1 cellular context compared by ENCODE assay signal in the genomic region with DNA sequence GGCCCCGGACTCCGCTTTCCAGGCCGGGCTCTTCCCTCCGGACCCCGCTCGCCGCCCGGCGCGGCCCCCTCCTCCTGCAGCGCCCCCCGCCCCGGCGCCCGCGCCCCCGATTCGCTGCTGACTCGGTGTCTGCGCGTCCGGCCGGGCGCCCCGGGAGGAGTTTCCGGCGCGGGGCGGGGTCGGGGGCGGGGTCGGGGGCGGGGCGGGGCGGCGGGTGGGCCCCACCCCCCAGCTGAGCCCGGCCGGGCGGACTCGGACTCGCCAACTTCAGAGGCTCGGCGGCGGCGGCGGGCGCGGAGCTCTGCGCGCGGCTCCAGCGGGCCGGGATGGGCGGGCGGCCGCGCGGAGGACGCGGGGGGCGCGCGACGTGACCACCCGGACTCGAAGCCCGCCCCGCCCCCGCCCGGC.
TF ChIP-seq lines count a peak whose summit lies in the region.

A gene with protein sequence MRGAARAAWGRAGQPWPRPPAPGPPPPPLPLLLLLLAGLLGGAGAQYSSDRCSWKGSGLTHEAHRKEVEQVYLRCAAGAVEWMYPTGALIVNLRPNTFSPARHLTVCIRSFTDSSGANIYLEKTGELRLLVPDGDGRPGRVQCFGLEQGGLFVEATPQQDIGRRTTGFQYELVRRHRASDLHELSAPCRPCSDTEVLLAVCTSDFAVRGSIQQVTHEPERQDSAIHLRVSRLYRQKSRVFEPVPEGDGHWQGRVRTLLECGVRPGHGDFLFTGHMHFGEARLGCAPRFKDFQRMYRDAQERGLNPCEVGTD (plus strand): TSS at position 270 of the 408 bp plus-strand sequence. CDS start 207 bp downstream, outside the sequence.

TF ChIP-seq in HepG2, 621 proteins besides CTCF, POLR2A, EP300 and RAD21 (continued from another document):
- TF ChIP-seq, protein P1, sequence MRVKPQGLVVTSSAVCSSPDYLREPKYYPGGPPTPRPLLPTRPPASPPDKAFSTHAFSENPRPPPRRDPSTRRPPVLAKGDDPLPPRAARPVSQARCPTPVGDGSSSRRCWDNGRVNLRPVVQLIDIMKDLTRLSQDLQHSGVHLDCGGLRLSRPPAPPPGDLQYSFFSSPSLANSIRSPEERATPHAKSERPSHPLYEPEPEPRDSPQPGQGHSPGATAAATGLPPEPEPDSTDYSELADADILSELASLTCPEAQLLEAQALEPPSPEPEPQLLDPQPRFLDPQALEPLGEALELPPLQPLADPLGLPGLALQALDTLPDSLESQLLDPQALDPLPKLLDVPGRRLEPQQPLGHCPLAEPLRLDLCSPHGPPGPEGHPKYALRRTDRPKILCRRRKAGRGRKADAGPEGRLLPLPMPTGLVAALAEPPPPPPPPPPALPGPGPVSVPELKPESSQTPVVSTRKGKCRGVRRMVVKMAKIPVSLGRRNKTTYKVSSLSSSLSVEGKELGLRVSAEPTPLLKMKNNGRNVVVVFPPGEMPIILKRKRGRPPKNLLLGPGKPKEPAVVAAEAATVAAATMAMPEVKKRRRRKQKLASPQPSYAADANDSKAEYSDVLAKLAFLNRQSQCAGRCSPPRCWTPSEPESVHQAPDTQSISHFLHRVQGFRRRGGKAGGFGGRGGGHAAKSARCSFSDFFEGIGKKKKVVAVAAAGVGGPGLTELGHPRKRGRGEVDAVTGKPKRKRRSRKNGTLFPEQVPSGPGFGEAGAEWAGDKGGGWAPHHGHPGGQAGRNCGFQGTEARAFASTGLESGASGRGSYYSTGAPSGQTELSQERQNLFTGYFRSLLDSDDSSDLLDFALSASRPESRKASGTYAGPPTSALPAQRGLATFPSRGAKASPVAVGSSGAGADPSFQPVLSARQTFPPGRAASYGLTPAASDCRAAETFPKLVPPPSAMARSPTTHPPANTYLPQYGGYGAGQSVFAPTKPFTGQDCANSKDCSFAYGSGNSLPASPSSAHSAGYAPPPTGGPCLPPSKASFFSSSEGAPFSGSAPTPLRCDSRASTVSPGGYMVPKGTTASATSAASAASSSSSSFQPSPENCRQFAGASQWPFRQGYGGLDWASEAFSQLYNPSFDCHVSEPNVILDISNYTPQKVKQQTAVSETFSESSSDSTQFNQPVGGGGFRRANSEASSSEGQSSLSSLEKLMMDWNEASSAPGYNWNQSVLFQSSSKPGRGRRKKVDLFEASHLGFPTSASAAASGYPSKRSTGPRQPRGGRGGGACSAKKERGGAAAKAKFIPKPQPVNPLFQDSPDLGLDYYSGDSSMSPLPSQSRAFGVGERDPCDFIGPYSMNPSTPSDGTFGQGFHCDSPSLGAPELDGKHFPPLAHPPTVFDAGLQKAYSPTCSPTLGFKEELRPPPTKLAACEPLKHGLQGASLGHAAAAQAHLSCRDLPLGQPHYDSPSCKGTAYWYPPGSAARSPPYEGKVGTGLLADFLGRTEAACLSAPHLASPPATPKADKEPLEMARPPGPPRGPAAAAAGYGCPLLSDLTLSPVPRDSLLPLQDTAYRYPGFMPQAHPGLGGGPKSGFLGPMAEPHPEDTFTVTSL (CRISPR knock-in tag; IDR thresholded peaks at IDR 0.05; ENCODE audit: borderline replicate concordance): no peak
- TF ChIP-seq SP4 (CRISPR knock-in tag; IDR thresholded peaks at IDR 0.05): no peak
- TF ChIP-seq POLR2G (IDR thresholded peaks at IDR 0.05; ENCODE audit: low read depth, low read length): 0 out of 2 replicates have a peak, but pooled peaks have one; percentile 35
